36 cellular contexts compared by ENCODE assay signal in the genomic region with DNA sequence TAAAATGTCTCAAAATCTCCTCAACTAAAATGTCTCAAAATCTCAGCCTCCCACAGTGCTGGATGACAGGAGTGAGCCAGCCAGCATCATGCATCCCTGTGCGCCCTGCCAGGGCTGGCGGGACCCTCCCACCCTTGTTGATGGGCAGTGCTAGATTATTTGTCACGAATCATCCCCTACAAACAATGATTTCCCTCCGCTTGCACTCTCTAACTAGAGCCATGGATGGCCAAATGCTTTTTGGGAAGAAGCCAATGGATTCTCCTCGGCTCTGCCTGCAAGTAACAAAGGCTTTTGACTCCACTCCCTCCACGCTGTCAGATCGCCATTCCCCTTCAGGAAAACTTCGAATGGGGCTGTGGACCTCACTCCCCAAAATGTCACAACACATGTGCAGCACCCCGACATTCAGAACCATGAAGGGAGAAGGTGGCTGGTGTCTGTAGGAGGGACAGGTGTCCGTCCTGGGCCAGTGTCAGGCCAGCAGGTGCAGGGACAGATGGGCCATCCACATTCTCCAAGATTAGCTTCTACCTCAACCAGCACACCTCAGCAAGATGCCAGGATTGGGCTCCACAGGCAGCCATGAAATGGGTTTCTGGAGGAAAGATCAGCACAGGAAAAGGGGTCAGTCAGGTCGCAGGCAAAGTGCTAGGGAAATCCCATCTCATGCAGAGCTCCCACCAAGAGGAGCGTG. TPM values are rescaled to one million over a fixed set of nuclear protein-coding genes. Genes with fewer than 3 reads are reported as not detected.
"Had no signal": no experiment of that assay in that cellular context is flagged by ENCODE, and none has a peak within 500 bp of the region (broad histone marks: within the 10 kb centered on the region; RNA-seq: fewer than 3 reads in every experiment).

No MANE protein-coding gene starts in this region.

- DNase-seq: activated B cell treated with CpG ODN at 0.5 μM for 24 hours; activated CD4-positive, alpha-beta memory T cell treated with anti-CD3 and anti-CD28 coated beads, Interleukin-2, amount 10 ng/mL, durations not matched to agents 7 days and 5 days; activated CD4-positive, alpha-beta T cell treated with anti-CD3 and anti-CD28 coated beads for 4 hours; activated CD4-positive, alpha-beta T cell treated with anti-CD3 and anti-CD28 coated beads, Interleukin-2, amount 50 U/mL, for 1 hour; activated CD4-positive, CD25-positive, alpha-beta regulatory T cell treated with anti-CD3 and anti-CD28 coated beads, Interleukin-2, amount 50 U/mL, for 72 hours; activated CD8-positive, alpha-beta memory T cell treated with anti-CD3 and anti-CD28 coated beads for 24 hours; activated CD8-positive, alpha-beta memory T cell treated with anti-CD3 and anti-CD28 coated beads, Interleukin-2, amount 10 ng/mL, durations not matched to agents 7 days and 5 days; activated CD8-positive, alpha-beta memory T cell treated with anti-CD3 and anti-CD28 coated beads, Interleukin-2, amount 50 U/mL, for 48 hours; activated effector memory CD4-positive, alpha-beta T cell treated with Interleukin-2 at 50 U/mL for 16 hours; activated naive CD4-positive, alpha-beta T cell treated with anti-CD3 and anti-CD28 coated beads, Interleukin-2, amount 10 ng/mL, durations not matched to agents 7 days and 5 days; activated naive CD8-positive, alpha-beta T cell treated with anti-CD3 and anti-CD28 coated beads, Interleukin-2, amount 50 U/mL, for 24 hours; activated T-cell treated with anti-CD3 and anti-CD28 coated beads, Interleukin-2, amount 50 U/mL, for 48 hours; anterior cingulate cortex; Kasumi-1; KG1; MG63; NCI-H1048; NCI-H1105 treated with DMSO at 0.1 percent for 48 hours; NCI-H1436; NCI-H1694 treated with DMSO at 0.1 percent for 48 hours; NCI-H2029; NCI-H510A; NCI-H526; NCI-H748 treated with DMSO at 0.1 percent for 48 hours; NK-92 treated with Interleukin-12 subunit alpha and Interleukin-12 subunit beta, amount 100 ng/mL, for 24 hours; PC-3; Peyer's patch; RPMI8226; SHP77 treated with DMSO at 0.1 percent for 48 hours; SK-N-SH; T-cell; T-helper 17 cell had no signal

- H3K9me3 ChIP-seq: MG63, Peyer's patch, SJSA1, SK-N-SH had no signal

- H3K27ac ChIP-seq: Peyer's patch, SJSA1, VCaP had no signal

- H3K27ac Mint-ChIP-seq: activated B cell treated with CpG ODN at 0.5 μM for 24 hours; activated CD4-positive, alpha-beta memory T cell treated with anti-CD3 and anti-CD28 coated beads, Interleukin-2, amount 10 ng/mL, durations not matched to agents 7 days and 5 days; activated CD8-positive, alpha-beta memory T cell treated with anti-CD3 and anti-CD28 coated beads, Interleukin-2, amount 10 ng/mL, durations not matched to agents 7 days and 5 days; activated naive CD4-positive, alpha-beta T cell treated with anti-CD3 and anti-CD28 coated beads, Interleukin-2, amount 10 ng/mL, durations not matched to agents 7 days and 5 days; activated naive CD8-positive, alpha-beta T cell; activated naive CD8-positive, alpha-beta T cell treated with anti-CD3 and anti-CD28 coated beads, Interleukin-2, amount 50 U/mL, for 24 hours; T-cell; T-helper 17 cell had no signal

- H3K36me3 Mint-ChIP-seq: activated CD8-positive, alpha-beta memory T cell treated with anti-CD3 and anti-CD28 coated beads, Interleukin-2, amount 10 ng/mL, durations not matched to agents 7 days and 5 days; activated naive CD4-positive, alpha-beta T cell treated with anti-CD3 and anti-CD28 coated beads, Interleukin-2, amount 10 ng/mL, durations not matched to agents 7 days and 5 days; activated naive CD8-positive, alpha-beta T cell; brain; T-cell had no signal

- H3K4me1 ChIP-seq: Peyer's patch, SJSA1 had no signal

- H3K27me3 ChIP-seq: MG63, Peyer's patch, SJSA1 had no signal

- H3K9ac ChIP-seq: SK-N-SH had no signal

- H3K36me3 ChIP-seq: MG63, Peyer's patch, SJSA1 had no signal

- H3K4me3 Mint-ChIP-seq: activated B cell treated with CpG ODN at 0.5 μM for 24 hours; activated CD4-positive, alpha-beta memory T cell treated with anti-CD3 and anti-CD28 coated beads, Interleukin-2, amount 10 ng/mL, durations not matched to agents 7 days and 5 days; activated CD8-positive, alpha-beta memory T cell treated with anti-CD3 and anti-CD28 coated beads, Interleukin-2, amount 10 ng/mL, durations not matched to agents 7 days and 5 days; activated naive CD4-positive, alpha-beta T cell treated with anti-CD3 and anti-CD28 coated beads, Interleukin-2, amount 10 ng/mL, durations not matched to agents 7 days and 5 days; activated naive CD8-positive, alpha-beta T cell; activated naive CD8-positive, alpha-beta T cell treated with anti-CD3 and anti-CD28 coated beads, Interleukin-2, amount 50 U/mL, for 24 hours; brain; T-cell; T-helper 17 cell had no signal

- H3K27me3 Mint-ChIP-seq: activated CD8-positive, alpha-beta memory T cell treated with anti-CD3 and anti-CD28 coated beads, Interleukin-2, amount 10 ng/mL, durations not matched to agents 7 days and 5 days; brain had no signal

- H3K4me1 Mint-ChIP-seq: activated B cell treated with CpG ODN at 0.5 μM for 24 hours; activated CD4-positive, alpha-beta memory T cell treated with anti-CD3 and anti-CD28 coated beads, Interleukin-2, amount 10 ng/mL, durations not matched to agents 7 days and 5 days; activated CD8-positive, alpha-beta memory T cell treated with anti-CD3 and anti-CD28 coated beads, Interleukin-2, amount 10 ng/mL, durations not matched to agents 7 days and 5 days; activated naive CD4-positive, alpha-beta T cell treated with anti-CD3 and anti-CD28 coated beads, Interleukin-2, amount 10 ng/mL, durations not matched to agents 7 days and 5 days; activated naive CD8-positive, alpha-beta T cell treated with anti-CD3 and anti-CD28 coated beads, Interleukin-2, amount 50 U/mL, for 24 hours; brain; T-cell; T-helper 17 cell had no signal

- H3K9me3 Mint-ChIP-seq: activated B cell treated with CpG ODN at 0.5 μM for 24 hours; activated CD4-positive, alpha-beta memory T cell treated with anti-CD3 and anti-CD28 coated beads, Interleukin-2, amount 10 ng/mL, durations not matched to agents 7 days and 5 days; activated naive CD4-positive, alpha-beta T cell treated with anti-CD3 and anti-CD28 coated beads, Interleukin-2, amount 10 ng/mL, durations not matched to agents 7 days and 5 days; activated naive CD8-positive, alpha-beta T cell treated with anti-CD3 and anti-CD28 coated beads, Interleukin-2, amount 50 U/mL, for 24 hours; T-cell had no signal

- H3K4me3 ChIP-seq: MG63, Peyer's patch, SJSA1 had no signal

- H3K4me2 ChIP-seq: SK-N-SH had no signal

- ATAC-seq: activated CD8-positive, alpha-beta memory T cell treated with anti-CD3 and anti-CD28 coated beads, Interleukin-2, amount 10 ng/mL, durations not matched to agents 7 days and 5 days; activated naive CD8-positive, alpha-beta T cell treated with anti-CD3 and anti-CD28 coated beads, Interleukin-2, amount 50 U/mL, for 24 hours; PC-3; T-cell; T-helper 17 cell had no signal

RNA-seq across cellular contexts. Expression of gene AMER3, which starts 11.5 kb away (rescaled TPM):
- total RNA-seq: activated B cell treated with CpG ODN at 0.5 μM for 24 hours; activated CD4-positive, alpha-beta memory T cell treated with anti-CD3 and anti-CD28 coated beads, Interleukin-2, amount 10 ng/mL, durations not matched to agents 7 days and 5 days; activated CD8-positive, alpha-beta memory T cell treated with anti-CD3 and anti-CD28 coated beads, Interleukin-2, amount 10 ng/mL, durations not matched to agents 7 days and 5 days; PC-3; SJSA1; T-cell; T-helper 17 cell had no signal

RNA-seq across cellular contexts. Expression of gene GPR148, which starts 38.0 kb away (rescaled TPM):
- total RNA-seq: activated B cell treated with CpG ODN at 0.5 μM for 24 hours; activated CD4-positive, alpha-beta memory T cell treated with anti-CD3 and anti-CD28 coated beads, Interleukin-2, amount 10 ng/mL, durations not matched to agents 7 days and 5 days; activated CD8-positive, alpha-beta memory T cell treated with anti-CD3 and anti-CD28 coated beads, Interleukin-2, amount 10 ng/mL, durations not matched to agents 7 days and 5 days; PC-3; Peyer's patch; SJSA1; T-cell; T-helper 17 cell had no signal
- polyA plus RNA-seq: SK-N-SH had no signal
